ENCODE assay signal across 9 cellular contexts in the genomic region with DNA sequence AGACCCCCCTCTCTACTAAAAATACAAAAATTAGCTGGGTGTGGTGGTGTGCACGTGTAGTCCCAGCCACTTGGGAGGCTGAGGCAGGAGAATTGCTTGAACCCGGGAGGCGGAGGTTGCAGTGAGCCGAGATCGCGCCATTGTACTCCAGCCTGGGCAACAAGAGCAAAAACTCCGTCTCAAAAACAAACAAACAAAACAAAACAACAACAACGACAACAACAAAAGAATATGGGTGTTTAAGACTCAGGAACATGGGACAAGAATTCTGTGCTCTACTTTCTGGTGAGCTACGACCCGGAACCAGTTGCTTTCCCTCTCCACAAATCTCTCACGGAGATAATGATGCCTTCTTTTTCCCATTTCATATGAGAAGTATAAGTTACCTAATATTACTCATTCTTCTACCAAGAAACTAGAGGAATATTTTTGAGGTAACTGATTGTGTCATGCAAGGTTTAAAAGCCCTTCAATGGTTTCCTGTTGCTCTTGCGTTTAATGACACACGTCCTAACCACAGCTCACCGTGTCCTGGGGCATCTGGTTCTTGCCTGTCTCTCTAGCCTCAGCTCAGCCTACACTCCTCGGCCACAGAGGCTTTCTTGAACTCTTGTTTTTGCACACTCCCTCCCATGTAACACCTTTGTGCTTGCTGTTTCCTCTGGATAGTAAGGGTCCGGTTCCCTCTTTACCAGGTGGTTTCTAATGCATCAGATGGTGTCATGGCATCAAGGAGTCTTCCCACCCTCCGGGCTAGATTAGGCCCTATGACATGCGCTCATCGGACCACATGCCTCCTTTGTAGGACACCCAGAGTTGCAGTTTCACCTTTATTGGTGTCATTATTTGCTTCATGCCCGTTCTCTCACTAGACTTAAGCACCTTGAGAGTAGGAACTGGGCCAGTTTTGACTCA.
A peak's percentile ranks its signal among the peaks of the same experiment; 100 is the strongest.
DNase-seq lines count a peak whose midpoint lies in the region; ATAC-seq, FAIRE-seq and TF ChIP-seq lines count a peak whose summit lies in the region.
"Had no signal": no experiment of that assay in that cellular context is flagged by ENCODE, and none has a peak within 500 bp of the region (broad histone marks: within the 10 kb centered on the region; RNA-seq: fewer than 3 reads in every experiment).

No MANE protein-coding gene starts in this region.

- TF ChIP-seq CTCF in kidney epithelial cell (IDR thresholded peaks at IDR 0.05; ENCODE audit: insufficient read depth, low read length, poor library complexity, severe bottlenecking): no peak
- no peak for TF ChIP-seq CTCF in hepatocyte (IDR thresholded peaks at IDR 0.05; ENCODE audit: poor library complexity)
- TF ChIP-seq CTCF in BE2C (IDR thresholded peaks at IDR 0.05; ENCODE audit: low read depth, low read length): no peak

- POLR2A ChIA-PET in activated CD4-positive, alpha-beta memory T cell treated with anti-CD3 and anti-CD28 coated beads for 36 hours (lab: Charles Lee): interaction anchor here (0.8 to 1.3 kb wide), 3 partner anchors 30 to 132 kb away, joined by 3 to 29 read pairs (median 3); no protein-coding TSS in a partner anchor

- H3K27ac Mint-ChIP-seq in activated CD4-positive, alpha-beta memory T cell treated with anti-CD3 and anti-CD28 coated beads for 36 hours: peak overlapping the region; percentile 97
- peak overlapping the region; percentile 79 to 92 for H3K27ac Mint-ChIP-seq in stimulated activated naive CD8-positive, alpha-beta T cell treated with anti-CD3 and anti-CD28 coated beads, Interleukin-15, amount 100 ng/mL, for 72 hours

- no peaks in the 10 kb centered on the region for H3K79me2 ChIP-seq in hepatocyte

- intact Hi-C loops in activated CD4-positive, alpha-beta memory T cell treated with anti-CD3 and anti-CD28 coated beads for 36 hours (cut with micrococcal nuclease): loop anchor here (1.0 to 10.0 kb wide), 9 partner anchors 30 to 337 kb away; a partner anchor contains a TSS

- H3K9me3 ChIP-seq in hepatocyte (ENCODE audit: low read depth): no peaks in the 10 kb centered on the region
- no peaks in the 10 kb centered on the region for H3K9me3 ChIP-seq in BE2C

- no peak overlapping the region for H2AFZ ChIP-seq in hepatocyte

- H3K4me1 ChIP-seq in hepatocyte (ENCODE audit: insufficient read depth) (peaks cover 8% of the 10 kb centered on the region), BE2C (no peaks in the 10 kb centered on the region)

- H4K20me1 ChIP-seq in hepatocyte (ENCODE audit: insufficient read depth, poor library complexity, severe bottlenecking): no peaks in the 10 kb centered on the region

- H3K36me3 Mint-ChIP-seq in activated CD4-positive, alpha-beta memory T cell treated with anti-CD3 and anti-CD28 coated beads for 36 hours: peaks cover 5% of the 10 kb centered on the region

- no peaks in the 10 kb centered on the region for H3K9me2 ChIP-seq in hepatocyte (replicated peaks; ENCODE audit: insufficient read depth)

- peak overlapping the region; percentile 35 for H3K4me3 Mint-ChIP-seq in activated CD4-positive, alpha-beta memory T cell treated with anti-CD3 and anti-CD28 coated beads for 36 hours
- peak overlapping the region; percentile 68 to 72 for H3K4me3 Mint-ChIP-seq in stimulated activated naive CD8-positive, alpha-beta T cell treated with anti-CD3 and anti-CD28 coated beads, Interleukin-15, amount 100 ng/mL, for 72 hours

- CTCF ChIA-PET in activated CD4-positive, alpha-beta memory T cell treated with anti-CD3 and anti-CD28 coated beads for 36 hours (lab: Charles Lee): interaction anchor here (0.7 to 3.1 kb wide), 5 partner anchors 30 to 136 kb away, joined by 3 to 13 read pairs (median 6); a partner anchor contains a TSS

- no peak overlapping the region for H3K4me2 ChIP-seq in hepatocyte

- H3K27me3 Mint-ChIP-seq in activated CD4-positive, alpha-beta memory T cell treated with anti-CD3 and anti-CD28 coated beads for 36 hours: no peaks in the 10 kb centered on the region
- no peaks in the 10 kb centered on the region for H3K27me3 Mint-ChIP-seq in stimulated activated naive CD8-positive, alpha-beta T cell treated with anti-CD3 and anti-CD28 coated beads, Interleukin-15, amount 100 ng/mL, for 72 hours

- H3K4me3 ChIP-seq in kidney epithelial cell (ENCODE audit: low read depth, low read length) (no peak overlapping the region), hepatocyte (no peak overlapping the region), BE2C (ENCODE audit: low read depth, low read length) (no peak overlapping the region)

- H3K9me3 Mint-ChIP-seq in activated CD4-positive, alpha-beta memory T cell treated with anti-CD3 and anti-CD28 coated beads for 36 hours: no peaks in the 10 kb centered on the region
- H3K9me3 Mint-ChIP-seq in stimulated activated naive CD8-positive, alpha-beta T cell treated with anti-CD3 and anti-CD28 coated beads, Interleukin-15, amount 100 ng/mL, for 72 hours: no peaks in the 10 kb centered on the region

- WGBS in hepatocyte (ENCODE audit: low lambda C conversion rate, missing lambda C conversion rate): 87% methylated on average over 20 of the region's 20 CpGs

- FAIRE-seq in GM19239 (lab: Jason Lieb, UNC): peak; percentile 93

- no peaks in the 10 kb centered on the region for H3K36me3 ChIP-seq in kidney epithelial cell (ENCODE audit: control insufficient read depth, insufficient read depth, low read length)
- no peaks in the 10 kb centered on the region for H3K36me3 ChIP-seq in hepatocyte (replicated peaks; ENCODE audit: insufficient read depth, low read depth)
- H3K36me3 ChIP-seq in BE2C: no peaks in the 10 kb centered on the region

- no peak overlapping the region for H3K27ac ChIP-seq in hepatocyte

- peaks cover 63% of the 10 kb centered on the region for H3K4me1 Mint-ChIP-seq in activated CD4-positive, alpha-beta memory T cell treated with anti-CD3 and anti-CD28 coated beads for 36 hours (ENCODE audit: low read depth)
- peaks cover 79% of the 10 kb centered on the region for H3K4me1 Mint-ChIP-seq in stimulated activated naive CD8-positive, alpha-beta T cell treated with anti-CD3 and anti-CD28 coated beads, Interleukin-15, amount 100 ng/mL, for 72 hours

- H3K27me3 ChIP-seq in kidney epithelial cell (ENCODE audit: control insufficient read depth, insufficient read depth, low read length): no peaks in the 10 kb centered on the region
- H3K27me3 ChIP-seq in hepatocyte: no peaks in the 10 kb centered on the region
- no peaks in the 10 kb centered on the region for H3K27me3 ChIP-seq in BE2C

- DNase-seq in GM19239 (ENCODE audit: insufficient read length, low spot score) (peak; percentile 29), kidney epithelial cell (ENCODE audit: low read depth) (peak; percentile 12), hepatocyte (ENCODE audit: low spot score) (no peak), BE2C (no peak), C1 segment of cervical spinal cord (lab: John Stamatoyannopoulos, UW) (no peak)
- DNase-seq in activated CD4-positive, alpha-beta memory T cell treated with anti-CD3 and anti-CD28 coated beads for 36 hours: peak; percentile 91
- DNase-seq in stimulated activated naive CD8-positive, alpha-beta T cell treated with anti-CD3 and anti-CD28 coated beads, Interleukin-15, amount 100 ng/mL, for 72 hours: peak; percentile 76 to 93

- ATAC-seq in HG03342 (IDR thresholded peaks at IDR 0.05; ENCODE audit: unreplicated experiment): peak; percentile 51
- peak; percentile 94 for ATAC-seq in stimulated activated naive CD8-positive, alpha-beta T cell treated with anti-CD3 and anti-CD28 coated beads, Interleukin-15, amount 100 ng/mL, for 72 hours
- ATAC-seq: Panc1 had no signal

Comparison
In these comparisons a context has a peak if more than half of its experiments do, and no peak if none do; other contexts are left out.
1. DNase-seq: peak in GM19239 (single experiment), activated CD4-positive, alpha-beta memory T cell treated with anti-CD3 and anti-CD28 coated beads for 36 hours (single experiment), kidney epithelial cell (single experiment) and stimulated activated naive CD8-positive, alpha-beta T cell treated with anti-CD3 and anti-CD28 coated beads, Interleukin-15, amount 100 ng/mL, for 72 hours (2 of 2); none in hepatocyte (single experiment), BE2C (single experiment) and C1 segment of cervical spinal cord (0 of 14).